In genomic region chr7:72827839-72828591, GRCh38 we compare ENCODE assay signal across 8 cellular contexts. TPM values are rescaled to one million over a fixed set of nuclear protein-coding genes. Genes with fewer than 3 reads are reported as not detected.
A peak's percentile ranks its signal among the peaks of the same experiment; 100 is the strongest.
DNase-seq lines count a peak whose midpoint lies in the region; ATAC-seq, FAIRE-seq and TF ChIP-seq lines count a peak whose summit lies in the region.
"Not testable (repeated sequence)": the region's sequence is repeated elsewhere in the genome, so short reads cannot be mapped to it uniquely, and the experiment has no call there.

A gene with protein sequence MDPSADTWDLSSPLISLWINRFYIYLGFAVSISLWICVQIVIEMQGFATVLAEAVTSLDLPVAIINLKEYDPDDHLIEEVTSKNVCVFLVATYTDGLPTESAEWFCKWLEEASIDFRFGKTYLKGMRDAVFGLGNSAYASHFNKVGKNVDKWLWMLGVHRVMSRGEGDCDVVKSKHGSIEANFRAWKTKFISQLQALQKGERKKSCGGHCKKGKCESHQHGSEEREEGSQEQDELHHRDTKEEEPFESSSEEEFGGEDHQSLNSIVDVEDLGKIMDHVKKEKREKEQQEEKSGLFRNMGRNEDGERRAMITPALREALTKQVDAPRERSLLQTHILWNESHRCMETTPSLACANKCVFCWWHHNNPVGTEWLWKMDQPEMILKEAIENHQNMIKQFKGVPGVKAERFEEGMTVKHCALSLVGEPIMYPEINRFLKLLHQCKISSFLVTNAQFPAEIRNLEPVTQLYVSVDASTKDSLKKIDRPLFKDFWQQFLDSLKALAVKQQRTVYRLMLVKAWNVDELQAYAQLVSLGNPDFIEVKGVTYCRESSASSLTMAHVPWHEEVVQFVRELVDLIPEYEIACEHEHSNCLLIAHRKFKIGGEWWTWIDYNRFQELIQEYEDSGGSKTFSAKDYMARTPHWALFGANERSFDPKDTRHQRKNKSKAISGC (minus strand): TSS chr7:72828200. CDS start chr7:72828075, 125 bp downstream.

- not testable (repeated sequence) for TF ChIP-seq CTCF in Caco-2 (IDR thresholded peaks at IDR 0.05; ENCODE audit: insufficient read depth in 1 of 2, low read depth in 1 of 2, low read length in 1 of 2, severe bottlenecking in 1 of 2, unreplicated experiment in 1 of 2)

- CTCF ChIA-PET in Caco-2 (lab: Charles Lee) = interaction anchor here (0.6 to 1.1 kb wide), 2 partner anchors 22 to 87 kb away, joined by 3 to 8 read pairs; no protein-coding TSS in a partner anchor
- CTCF ChIA-PET in activated CD8-positive, alpha-beta memory T cell treated with anti-CD3 and anti-CD28 coated beads, Interleukin-2, amount 10 ng/mL, durations not matched to agents 7 days and 5 days (lab: Charles Lee) = interaction anchor here (0.6 to 2.0 kb wide), 3 partner anchors 34 to 906 kb away, joined by 3 to 4 read pairs (median 4); no protein-coding TSS in a partner anchor

- peaks cover 45% of the 10 kb centered on the region for H3K36me3 Mint-ChIP-seq in Caco-2 (ENCODE audit: insufficient read depth, unreplicated experiment)
- peaks cover 11% of the 10 kb centered on the region for H3K36me3 Mint-ChIP-seq in activated CD8-positive, alpha-beta memory T cell treated with anti-CD3 and anti-CD28 coated beads, Interleukin-2, amount 10 ng/mL, durations not matched to agents 7 days and 5 days
- H3K36me3 Mint-ChIP-seq in effector memory CD8-positive, alpha-beta T cell (ENCODE audit: insufficient read depth) = peaks cover 46% of the 10 kb centered on the region

- DNase-seq in Caco-2 (peak; percentile 99), HTR-8/SVneo (ENCODE audit: insufficient read length, low spot score) (peak; percentile 71), NOMO-1 treated with DMSO at 0.1 percent for 48 hours (lab: John Stamatoyannopoulos, UW; ENCODE audit: unreplicated experiment) (peak; percentile 100), medulla oblongata (ENCODE audit: extremely low spot score) (peak; percentile 99)
- DNase-seq in activated CD8-positive, alpha-beta memory T cell treated with anti-CD3 and anti-CD28 coated beads, Interleukin-2, amount 10 ng/mL, durations not matched to agents 7 days and 5 days = peak; percentile 98
- DNase-seq in effector memory CD8-positive, alpha-beta T cell = peak; percentile 96 to 98 (median 98)
- peak; percentile 92 to 97 (median 96) for DNase-seq in stimulated activated CD4-positive, alpha-beta T cell treated with anti-CD3 and anti-CD28 coated beads, TNF-alpha, amount 100 ng/mL, for 48 hours (ENCODE audit: low read depth in 3 of 3)

- not testable (repeated sequence) for H3K4me1 ChIP-seq in Caco-2

- peak within 1 kb of the TSS; percentile 87 for H3K4me3 Mint-ChIP-seq in Caco-2 (ENCODE audit: unreplicated experiment)
- peak within 1 kb of the TSS; percentile 95 for H3K4me3 Mint-ChIP-seq in activated CD8-positive, alpha-beta memory T cell treated with anti-CD3 and anti-CD28 coated beads, Interleukin-2, amount 10 ng/mL, durations not matched to agents 7 days and 5 days
- peak within 1 kb of the TSS; percentile 88 to 95 for H3K4me3 Mint-ChIP-seq in effector memory CD8-positive, alpha-beta T cell

- BruUV-seq in Caco-2 (replicated peaks; lab: Mats Ljungman, UMichigan) = not testable (repeated sequence)

- H3K36me3 ChIP-seq in Caco-2 (ENCODE audit: control insufficient read depth, insufficient read depth, low read length) = not testable (repeated sequence)

- not testable (repeated sequence) for H3K9me3 Mint-ChIP-seq in Caco-2 (ENCODE audit: unreplicated experiment); activated CD8-positive, alpha-beta memory T cell treated with anti-CD3 and anti-CD28 coated beads, Interleukin-2, amount 10 ng/mL, durations not matched to agents 7 days and 5 days (ENCODE audit: low read depth); effector memory CD8-positive, alpha-beta T cell

- not testable (repeated sequence) for H3K27me3 Mint-ChIP-seq in Caco-2 (ENCODE audit: insufficient read depth, unreplicated experiment); activated CD8-positive, alpha-beta memory T cell treated with anti-CD3 and anti-CD28 coated beads, Interleukin-2, amount 10 ng/mL, durations not matched to agents 7 days and 5 days; effector memory CD8-positive, alpha-beta T cell

- FAIRE-seq in HTR-8/SVneo (lab: Jason Lieb, UNC) = not testable (repeated sequence)

- H3K27ac Mint-ChIP-seq in Caco-2 (ENCODE audit: unreplicated experiment) = peak within 1 kb of the TSS; percentile 95
- H3K27ac Mint-ChIP-seq in activated CD8-positive, alpha-beta memory T cell treated with anti-CD3 and anti-CD28 coated beads, Interleukin-2, amount 10 ng/mL, durations not matched to agents 7 days and 5 days = peak within 1 kb of the TSS; percentile 89
- peak within 1 kb of the TSS; percentile 80 to 97 for H3K27ac Mint-ChIP-seq in effector memory CD8-positive, alpha-beta T cell

- H3K27me3 ChIP-seq in Caco-2 (replicated peaks; ENCODE audit: control insufficient read depth, insufficient read depth, low read length) = not testable (repeated sequence)

- H3K4me3 ChIP-seq in Caco-2 (ENCODE audit: low read depth, low read length) = peak within 1 kb of the TSS; percentile 58

- POLR2A ChIA-PET in Caco-2 (lab: Charles Lee) = not testable (repeated sequence)

- intact Hi-C loops in Caco-2 (cut with micrococcal nuclease; ENCODE audit: unreplicated experiment) = loop anchor here (5.0 kb wide), 1 partner anchor 49 kb away; no protein-coding TSS in a partner anchor

- peak; percentile 88 for ATAC-seq in GM21381 (IDR thresholded peaks at IDR 0.05; ENCODE audit: unreplicated experiment)
- peak; percentile 93 for ATAC-seq in activated CD8-positive, alpha-beta memory T cell treated with anti-CD3 and anti-CD28 coated beads, Interleukin-2, amount 10 ng/mL, durations not matched to agents 7 days and 5 days
- peak; percentile 82 for ATAC-seq in effector memory CD8-positive, alpha-beta T cell (replicated peaks)

- not testable (repeated sequence) for H3K4me1 Mint-ChIP-seq in Caco-2 (ENCODE audit: low read depth, unreplicated experiment)
- H3K4me1 Mint-ChIP-seq in activated CD8-positive, alpha-beta memory T cell treated with anti-CD3 and anti-CD28 coated beads, Interleukin-2, amount 10 ng/mL, durations not matched to agents 7 days and 5 days = peaks cover 24% of the 10 kb centered on the region
- peaks cover 8 to 15% of the 10 kb centered on the region in 2 donors for H3K4me1 Mint-ChIP-seq in effector memory CD8-positive, alpha-beta T cell (ENCODE audit: low read depth in 2 of 2)

- H3K9me3 ChIP-seq in Caco-2 = not testable (repeated sequence)

RNA-seq across cellular contexts. Expression of the gene that starts here (rescaled TPM):
- total RNA-seq in Caco-2 (2022) = 10.0 and 12.8 TPM in 2 replicates
- 1 to 10 TPM; 4.2 to 4.4 TPM for total RNA-seq in activated CD8-positive, alpha-beta memory T cell treated with anti-CD3 and anti-CD28 coated beads, Interleukin-2, amount 10 ng/mL, durations not matched to agents 7 days and 5 days

Comparison
In these comparisons a context has a peak if more than half of its experiments do, and no peak if none do; other contexts are left out.
1. Peak in every context shown above with its lines: DNase-seq, ATAC-seq and H3K4me3 ChIP-seq.